ENCODE assay signal across 17 cellular contexts in genomic region chr5:156681276-156681675, GRCh38.
A peak's percentile ranks its signal among the peaks of the same experiment; 100 is the strongest.
DNase-seq lines count a peak whose midpoint lies in the region; ATAC-seq and TF ChIP-seq lines count a peak whose summit lies in the region.
"Had no signal": no experiment of that assay in that cellular context is flagged by ENCODE, and none has a peak within 500 bp of the region (broad histone marks: within the 10 kb centered on the region; RNA-seq: fewer than 3 reads in every experiment).

No MANE protein-coding gene starts in this region.

- no peaks in the 10 kb centered on the region for H3K36me3 Mint-ChIP-seq in osteocyte (ENCODE audit: unreplicated experiment)
- H3K36me3 Mint-ChIP-seq: CD14-positive monocyte; CD8-positive, alpha-beta T cell had no signal

- ATAC-seq in heart right ventricle (no peak), HG02870 (IDR thresholded peaks at IDR 0.05; ENCODE audit: unreplicated experiment) (no peak)
- ATAC-seq: CD8-positive, alpha-beta T cell had no signal

- intact Hi-C loops in left ventricle myocardium inferior (cut with micrococcal nuclease) (no loop called here), heart right ventricle (cut with DNase I) (loop anchor here in 1 of 10 donors (10.0 kb wide), 1 partner anchor 86 kb away; no protein-coding TSS in a partner anchor), prostate gland (cut with DNase I) (no loop called here)

- TF ChIP-seq CTCF in left ventricle myocardium inferior (IDR thresholded peaks at IDR 0.05; ENCODE audit: borderline replicate concordance) (no peak), heart right ventricle (IDR thresholded peaks at IDR 0.05) (no peak), prostate gland (IDR thresholded peaks at IDR 0.05) (no peak), osteocyte (IDR thresholded peaks at IDR 0.05) (no peak)

- no peaks in the 10 kb centered on the region for H3K9me3 Mint-ChIP-seq in osteocyte (ENCODE audit: unreplicated experiment)
- H3K9me3 Mint-ChIP-seq: CD8-positive, alpha-beta T cell had no signal

- WGBS in heart right ventricle, 2 donors: 75 to 76% methylated on average over 3 of the region's 3 CpGs
- 82% methylated on average over 3 of the region's 3 CpGs for WGBS in prostate gland

- H3K36me3 ChIP-seq in left ventricle myocardium inferior (no peaks in the 10 kb centered on the region), heart right ventricle (no peaks in the 10 kb centered on the region), Karpas-422 (ENCODE audit: insufficient read depth, low read length) (no peaks in the 10 kb centered on the region), prostate gland (no peaks in the 10 kb centered on the region)
- H3K36me3 ChIP-seq: BE2C had no signal

- no peaks in the 10 kb centered on the region for H3K79me2 ChIP-seq in Karpas-422 (ENCODE audit: low read length)

- no peak overlapping the region for H3K27ac Mint-ChIP-seq in osteocyte (ENCODE audit: unreplicated experiment)
- H3K27ac Mint-ChIP-seq: CD14-positive monocyte; CD8-positive, alpha-beta T cell had no signal

- no peaks in the 10 kb centered on the region for H3K27me3 ChIP-seq in left ventricle myocardium inferior (ENCODE audit: low read depth)
- no peaks in the 10 kb centered on the region for H3K27me3 ChIP-seq in heart right ventricle
- no peaks in the 10 kb centered on the region for H3K27me3 ChIP-seq in Karpas-422 (ENCODE audit: low read length)
- H3K27me3 ChIP-seq in prostate gland (replicated peaks; ENCODE audit: insufficient read depth): no peaks in the 10 kb centered on the region
- H3K27me3 ChIP-seq: BE2C had no signal

- DNase-seq in left ventricle myocardium inferior (no peak), heart right ventricle (no peak), Karpas-422 (peak; percentile 11), foreskin melanocyte (peak; percentile 38), SKM-1 treated with dmso at 0.1 percent for 144 hours (lab: John Stamatoyannopoulos, UW; ENCODE audit: unreplicated experiment) (no peak), prostate gland (ENCODE audit: low spot score) (no peak), osteocyte (ENCODE audit: extremely low spot score, unreplicated experiment) (no peak)
- DNase-seq: BE2C; CD8-positive, alpha-beta T cell; COR-L47; DMS153; DMS79 treated with DMSO at 0.1 percent for 48 hours; EL; IMR-90 had no signal

- no peak for TF ChIP-seq POLR2A in prostate gland (IDR thresholded peaks at IDR 0.05)

- H3K4me1 Mint-ChIP-seq in osteocyte (ENCODE audit: unreplicated experiment): no peaks in the 10 kb centered on the region
- H3K4me1 Mint-ChIP-seq: CD14-positive monocyte had no signal

- no peaks in the 10 kb centered on the region for H3K9me2 ChIP-seq in Karpas-422 (replicated peaks; ENCODE audit: insufficient read depth, low read length)

- no peak overlapping the region for H3K4me2 ChIP-seq in Karpas-422 (ENCODE audit: low read depth, low read length, poor library complexity, severe bottlenecking)

- no peaks in the 10 kb centered on the region for H4K20me1 ChIP-seq in Karpas-422 (ENCODE audit: insufficient read depth, low read depth, low read length)

- peak overlapping the region; percentile 47 for H3K27ac ChIP-seq in left ventricle myocardium inferior (replicated peaks)
- peak overlapping the region in 3 of 10 donors; percentile 17 to 52 (median 36) for H3K27ac ChIP-seq in heart right ventricle
- H3K27ac ChIP-seq in Karpas-422 (ENCODE audit: low read length): no peak overlapping the region
- H3K27ac ChIP-seq in prostate gland: no peak overlapping the region
- H3K27ac ChIP-seq: 22Rv1 had no signal

- H3K4me1 ChIP-seq in left ventricle myocardium inferior (peaks cover 66% of the 10 kb centered on the region), heart right ventricle (peaks cover 0 to 48% (median 12%) of the 10 kb centered on the region in 9 donors), Karpas-422 (ENCODE audit: low read length) (no peaks in the 10 kb centered on the region), prostate gland (replicated peaks) (peaks cover 3% of the 10 kb centered on the region)
- H3K4me1 ChIP-seq: BE2C had no signal

- H2AFZ ChIP-seq in Karpas-422 (ENCODE audit: low read length): no peak overlapping the region

- H3K9me3 ChIP-seq in left ventricle myocardium inferior (replicated peaks) (no peaks in the 10 kb centered on the region), heart right ventricle (no peaks in the 10 kb centered on the region), Karpas-422 (ENCODE audit: low read length) (no peaks in the 10 kb centered on the region), prostate gland (no peaks in the 10 kb centered on the region)
- H3K9me3 ChIP-seq: BE2C had no signal

- H3K27me3 Mint-ChIP-seq in osteocyte (ENCODE audit: unreplicated experiment): no peaks in the 10 kb centered on the region

- no peak overlapping the region for H3K4me3 ChIP-seq in left ventricle myocardium inferior
- H3K4me3 ChIP-seq in heart right ventricle: no peak overlapping the region
- no peak overlapping the region for H3K4me3 ChIP-seq in Karpas-422 (ENCODE audit: low read length)
- no peak overlapping the region for H3K4me3 ChIP-seq in prostate gland

- no peak overlapping the region for H3K9ac ChIP-seq in Karpas-422 (ENCODE audit: low read length)

- no peak overlapping the region for H3K4me3 Mint-ChIP-seq in osteocyte (ENCODE audit: unreplicated experiment)
- H3K4me3 Mint-ChIP-seq: CD14-positive monocyte; CD8-positive, alpha-beta T cell had no signal

Comparison
In these comparisons a context has a peak if more than half of its experiments do, and no peak if none do; other contexts are left out.
1. DNase-seq: peak in Karpas-422 (single experiment) and foreskin melanocyte (single experiment); none in left ventricle myocardium inferior (single experiment), heart right ventricle (0 of 2), SKM-1 treated with dmso at 0.1 percent for 144 hours (single experiment), prostate gland (single experiment) and osteocyte (single experiment).